Comparison of ENCODE assay signal across 8 cellular contexts in the genomic region with DNA sequence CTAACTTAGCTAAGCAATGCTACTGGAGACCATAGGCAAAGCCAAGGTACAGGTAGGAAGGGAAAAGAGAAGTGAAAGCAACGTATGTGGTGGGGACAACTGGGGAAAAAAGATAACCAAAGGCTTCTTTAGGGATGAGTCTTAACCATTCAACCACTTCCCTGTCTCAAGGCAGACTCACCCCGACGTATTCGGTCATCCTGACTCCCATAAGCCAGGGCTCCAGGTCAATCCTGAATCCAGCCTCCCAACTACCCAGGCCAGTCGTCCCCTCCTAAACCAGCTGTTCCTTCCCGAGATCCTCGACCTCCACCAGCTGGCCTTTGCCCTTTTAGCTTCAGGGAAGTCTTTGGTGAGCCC. TPM values are rescaled to one million over a fixed set of nuclear protein-coding genes. Genes with fewer than 3 reads are reported as not detected.
DNase-seq lines count a peak whose midpoint lies in the region; ATAC-seq and TF ChIP-seq lines count a peak whose summit lies in the region.

No MANE protein-coding gene starts in this region.

- H3K9me3 ChIP-seq in gastroesophageal sphincter (no peaks in the 10 kb centered on the region), psoas muscle (no peaks in the 10 kb centered on the region)

- 5% methylated on average over 5 of the region's 7 CpGs; no CpG with 5 or more reads in 1 of the 2 donors for WGBS in gastroesophageal sphincter (ENCODE audit: low coverage in 1 of 2), 2 donors
- WGBS in psoas muscle, 3 donors = 1 to 3% (median 1%) methylated on average over 7 of the region's 7 CpGs

- CTCF ChIA-PET in activated CD4-positive, alpha-beta T cell treated with anti-CD3 and anti-CD28 coated beads for 36 hours (lab: Charles Lee) = interaction anchor here (0.6 to 2.5 kb wide), 18 partner anchors 11 to 480 kb away, joined by 3 to 18 read pairs (median 4); partner anchors contain the start of genes CSTPP1, DDB2 and PSMC3
- CTCF ChIA-PET in T-cell (lab: Charles Lee) = interaction anchor here (1.0 to 1.4 kb wide), 4 partner anchors 13 to 312 kb away, joined by 3 to 6 read pairs (median 4); partner anchors contain the start of genes CSTPP1 (in 1 of the 2) and DDB2 (in 1 of the 2)

- peak overlapping the region; percentile 60 to 88 for H3K4me3 ChIP-seq in gastroesophageal sphincter
- peak overlapping the region; percentile 66 for H3K4me3 ChIP-seq in psoas muscle

- ATAC-seq in activated CD4-positive, alpha-beta T cell treated with anti-CD3 and anti-CD28 coated beads for 36 hours = peak; percentile 20
- ATAC-seq in HG03039 (IDR thresholded peaks at IDR 0.05; ENCODE audit: unreplicated experiment) (peak; percentile 21), T-cell (replicated peaks in 1 of 4) (peak; percentile 9 to 42 (median 22)), gastroesophageal sphincter (peak; percentile 2), psoas muscle (peak; percentile 47 to 66 (median 56))

- no peaks in the 10 kb centered on the region for H3K27me3 ChIP-seq in gastroesophageal sphincter
- H3K27me3 ChIP-seq in psoas muscle (ENCODE audit: insufficient read depth in 3 of 3, low read length in 2 of 3) = no peaks in the 10 kb centered on the region

- H3K27me3 Mint-ChIP-seq in activated CD4-positive, alpha-beta T cell treated with anti-CD3 and anti-CD28 coated beads for 36 hours = no peaks in the 10 kb centered on the region
- no peaks in the 10 kb centered on the region for H3K27me3 Mint-ChIP-seq in T-cell

- no peaks in the 10 kb centered on the region for H3K9me3 Mint-ChIP-seq in activated CD4-positive, alpha-beta T cell treated with anti-CD3 and anti-CD28 coated beads for 36 hours (ENCODE audit: low read depth)
- no peaks in the 10 kb centered on the region for H3K9me3 Mint-ChIP-seq in T-cell

- TF ChIP-seq EP300 in gastroesophageal sphincter (IDR thresholded peaks at IDR 0.05) = no peak

- H3K27ac ChIP-seq in gastroesophageal sphincter = peak overlapping the region; percentile 44 to 88 (median 87)
- peak overlapping the region; percentile 89 for H3K27ac ChIP-seq in psoas muscle

- no peak for TF ChIP-seq POLR2A in gastroesophageal sphincter (IDR thresholded peaks at IDR 0.05)

- no peak for TF ChIP-seq CTCF in gastroesophageal sphincter (IDR thresholded peaks at IDR 0.05)
- no peak for TF ChIP-seq CTCF in psoas muscle (IDR thresholded peaks at IDR 0.05)

- H3K27ac Mint-ChIP-seq in activated CD4-positive, alpha-beta T cell treated with anti-CD3 and anti-CD28 coated beads for 36 hours = peak overlapping the region; percentile 95
- peak overlapping the region; percentile 96 to 99 for H3K27ac Mint-ChIP-seq in T-cell

- POLR2A ChIA-PET in activated CD4-positive, alpha-beta T cell treated with anti-CD3 and anti-CD28 coated beads for 36 hours (lab: Charles Lee) = interaction anchor here (0.6 to 1.8 kb wide), 19 partner anchors 10 to 1008 kb away, joined by 3 to 18 read pairs (median 4); partner anchors contain the start of genes ARHGAP1, CSTPP1, DDB2 and NR1H3
- POLR2A ChIA-PET in T-cell (lab: Charles Lee) = interaction anchor here (0.7 to 1.8 kb wide), 4 partner anchors 12 to 33 kb away, joined by 3 to 10 read pairs (median 6); partner anchors contain the start of gene DDB2 (in 2 of the 2)

- H3K4me1 ChIP-seq in gastroesophageal sphincter (peaks cover 0 to 36% (median 14%) of the 10 kb centered on the region in 3 donors), psoas muscle (peaks cover 16% of the 10 kb centered on the region)

- H3K4me1 Mint-ChIP-seq in activated CD4-positive, alpha-beta T cell treated with anti-CD3 and anti-CD28 coated beads for 36 hours = peaks cover 22% of the 10 kb centered on the region
- peaks cover 15 to 30% (median 28%) of the 10 kb centered on the region in 3 donors for H3K4me1 Mint-ChIP-seq in T-cell

- no peak for DNase-seq in activated CD4-positive, alpha-beta T cell treated with anti-CD3 and anti-CD28 coated beads for 36 hours
- DNase-seq in activated CD4-positive, alpha-beta T cell treated with anti-CD3 and anti-CD28 coated beads, Interleukin-2, amount 50 U/mL, for 4 hours = no peak
- DNase-seq in T-cell (no peak), psoas muscle (no peak), HuH-7.5 (ENCODE audit: low spot score) (no peak), DMS53 treated with DMSO at 0.1 percent for 48 hours (lab: John Stamatoyannopoulos, UW; ENCODE audit: unreplicated experiment) (no peak)

- H3K36me3 ChIP-seq in gastroesophageal sphincter = peaks cover 0 to 39% of the 10 kb centered on the region in 2 donors
- H3K36me3 ChIP-seq in psoas muscle (ENCODE audit: insufficient read depth in 1 of 2, low read depth in 1 of 2) = peaks cover 0 to 44% of the 10 kb centered on the region in 2 donors

- intact Hi-C loops in activated CD4-positive, alpha-beta T cell treated with anti-CD3 and anti-CD28 coated beads for 36 hours (cut with DNase I, micrococcal nuclease) = loop anchor here (1.0 to 2.0 kb wide), 11 partner anchors 21 to 548 kb away; partner anchors contain the start of genes CSTPP1 (in 2 of the 2), DDB2 (in 2 of the 2), ARFGAP2 (in 1 of the 2) and ARHGAP1 (in 1 of the 2)
- intact Hi-C loops in psoas muscle (cut with DNase I) = loop anchor here in 1 of 2 donors (5.0 kb wide), 1 partner anchor 61 kb away; the partner anchor contains the start of gene PACSIN3

- peak overlapping the region; percentile 78 for H3K4me3 Mint-ChIP-seq in activated CD4-positive, alpha-beta T cell treated with anti-CD3 and anti-CD28 coated beads for 36 hours
- H3K4me3 Mint-ChIP-seq in T-cell = peak overlapping the region; percentile 88 to 98 (median 96)

- peaks cover 6% of the 10 kb centered on the region for H3K36me3 Mint-ChIP-seq in activated CD4-positive, alpha-beta T cell treated with anti-CD3 and anti-CD28 coated beads for 36 hours (ENCODE audit: low read depth)
- H3K36me3 Mint-ChIP-seq in T-cell = peaks cover 8% of the 10 kb centered on the region

RNA-seq across cellular contexts. Expression of gene ACP2, which starts 0.3 kb away (rescaled TPM):
- total RNA-seq in activated CD4-positive, alpha-beta T cell treated with anti-CD3 and anti-CD28 coated beads for 36 hours = 10 to 100 TPM; 10.2 to 11.2 TPM
- total RNA-seq in T-cell (10 to 100 TPM; 16.2 to 26.8 (median 21.9) TPM), gastroesophageal sphincter (10 to 100 TPM; 21.0 to 46.0 (median 32.0) TPM), psoas muscle (10 to 100 TPM in 3 of 4 donors, 1 to 10 TPM in 1; 7.1 to 17.8 (median 15.3) TPM)
- polyA plus RNA-seq in psoas muscle = 10 to 100 TPM; 13.1 to 19.0 (median 18.5) TPM

RNA-seq across cellular contexts. Expression of gene NR1H3, which starts 9.5 kb away (rescaled TPM):
- total RNA-seq in activated CD4-positive, alpha-beta T cell treated with anti-CD3 and anti-CD28 coated beads for 36 hours = 10 to 100 TPM in 1 of 2 experiments, 1 to 10 TPM in 1; 9.5 to 13.3 TPM
- total RNA-seq in T-cell (10 to 100 TPM in 3 of 5 donors, 1 to 10 TPM in 2; 3.6 to 16.7 (median 11.7) TPM), gastroesophageal sphincter (10 to 100 TPM; 14.5 to 21.0 (median 16.1) TPM), psoas muscle (10 to 100 TPM in 1 of 4 donors, 1 to 10 TPM in 3; 3.9 to 12.6 (median 5.2) TPM)
- polyA plus RNA-seq in psoas muscle = 1 to 10 TPM; 6.2 to 9.3 (median 7.6) TPM

RNA-seq across cellular contexts. Expression of gene MADD, which starts 21.6 kb away (rescaled TPM):
- 10 to 100 TPM; 54.4 to 67.3 TPM for total RNA-seq in activated CD4-positive, alpha-beta T cell treated with anti-CD3 and anti-CD28 coated beads for 36 hours
- 100 to 1,000 TPM; 116 to 189 (median 124) TPM for total RNA-seq in T-cell
- 10 to 100 TPM; 23.7 to 33.9 (median 29.4) TPM for total RNA-seq in gastroesophageal sphincter
- total RNA-seq in psoas muscle = 10 to 100 TPM; 17.5 to 33.6 (median 25.6) TPM
- 10 to 100 TPM; 11.5 to 32.0 (median 17.8) TPM for polyA plus RNA-seq in psoas muscle

RNA-seq across cellular contexts. Expression of gene DDB2, which starts 33.5 kb away (rescaled TPM):
- 100 to 1,000 TPM; 159 to 178 TPM for total RNA-seq in activated CD4-positive, alpha-beta T cell treated with anti-CD3 and anti-CD28 coated beads for 36 hours
- total RNA-seq in T-cell (100 to 1,000 TPM in 3 of 5 donors, 10 to 100 TPM in 2; 55.0 to 136 (median 123) TPM), gastroesophageal sphincter (10 to 100 TPM; 18.6 to 44.2 (median 28.0) TPM), psoas muscle (1 to 10 TPM; 5.1 to 9.3 (median 6.9) TPM)
- polyA plus RNA-seq in psoas muscle = 10 to 100 TPM in 1 of 3 donors, 1 to 10 TPM in 2; 3.8 to 11.5 (median 4.3) TPM

Comparison
In these comparisons a context has a peak if more than half of its experiments do, and no peak if none do; other contexts are left out.
1. ATAC-seq: peak in every context shown above with its lines; median percentile 56 in psoas muscle; 22 in T-cell; 21 in HG03039; 20 in activated CD4-positive, alpha-beta T cell treated with anti-CD3 and anti-CD28 coated beads for 36 hours; 2 in gastroesophageal sphincter.